In genomic region chr16:81582655-81583441, GRCh38 we compare ENCODE assay signal across 9 cellular contexts.
DNase-seq lines count a peak whose midpoint lies in the region; ATAC-seq and TF ChIP-seq lines count a peak whose summit lies in the region.
"Had no signal": no experiment of that assay in that cellular context is flagged by ENCODE, and none has a peak within 500 bp of the region (broad histone marks: within the 10 kb centered on the region; RNA-seq: fewer than 3 reads in every experiment).

No MANE protein-coding gene starts in this region.

- H3K9me3 Mint-ChIP-seq in Calu3 (ENCODE audit: low read depth, unreplicated experiment) (no peaks in the 10 kb centered on the region), glutamatergic neuron (ENCODE audit: unreplicated experiment) (peaks cover 14% of the 10 kb centered on the region)
- no peaks in the 10 kb centered on the region for H3K9me3 Mint-ChIP-seq in activated T-helper 17 cell treated with anti-CD3 and anti-CD28 coated beads, Interleukin-2, amount 50 U/mL, for 72 hours
- H3K9me3 Mint-ChIP-seq in activated naive CD8-positive, alpha-beta T cell treated with anti-CD3 and anti-CD28 coated beads for 36 hours = no peaks in the 10 kb centered on the region

- H3K27ac Mint-ChIP-seq in Calu3 (ENCODE audit: unreplicated experiment) (peak overlapping the region; percentile 96), glutamatergic neuron (ENCODE audit: unreplicated experiment) (peak overlapping the region; percentile 84)
- peak overlapping the region; percentile 31 for H3K27ac Mint-ChIP-seq in activated T-helper 17 cell treated with anti-CD3 and anti-CD28 coated beads, Interleukin-2, amount 50 U/mL, for 72 hours
- no peak overlapping the region for H3K27ac Mint-ChIP-seq in activated naive CD8-positive, alpha-beta T cell treated with anti-CD3 and anti-CD28 coated beads for 36 hours

- BruUV-seq in Calu3 (replicated peaks; lab: Mats Ljungman, UMichigan) = no TSS peak

- no peak overlapping the region for H2AFZ ChIP-seq in osteoblast (ENCODE audit: low read length)

- H3K36me3 ChIP-seq in osteoblast (ENCODE audit: insufficient read depth, low read length) = no peaks in the 10 kb centered on the region

- ATAC-seq in activated T-helper 17 cell treated with anti-CD3 and anti-CD28 coated beads, Interleukin-2, amount 50 U/mL, for 72 hours (replicated peaks) = no peak
- no peak for ATAC-seq in HG03135 (IDR thresholded peaks at IDR 0.05; ENCODE audit: unreplicated experiment)
- no peak for ATAC-seq in HG03439 (IDR thresholded peaks at IDR 0.05; ENCODE audit: unreplicated experiment)

- H3K27me3 ChIP-seq in osteoblast (ENCODE audit: insufficient read depth, low read length) = no peaks in the 10 kb centered on the region

- H3K4me1 Mint-ChIP-seq in Calu3 (ENCODE audit: low read depth, unreplicated experiment) = peaks cover 68% of the 10 kb centered on the region
- peaks cover 13% of the 10 kb centered on the region for H3K4me1 Mint-ChIP-seq in activated T-helper 17 cell treated with anti-CD3 and anti-CD28 coated beads, Interleukin-2, amount 50 U/mL, for 72 hours
- H3K4me1 Mint-ChIP-seq in glutamatergic neuron (ENCODE audit: low read depth, unreplicated experiment) = peaks cover 34% of the 10 kb centered on the region
- peaks cover 1% of the 10 kb centered on the region for H3K4me1 Mint-ChIP-seq in activated naive CD8-positive, alpha-beta T cell treated with anti-CD3 and anti-CD28 coated beads for 36 hours

- DNase-seq in Calu3 (no peak), glutamatergic neuron (no peak), osteoblast (ENCODE audit: insufficient read length, low spot score, missing footprints) (peak; percentile 43), H4 (ENCODE audit: low spot score) (no peak)
- DNase-seq in activated naive CD8-positive, alpha-beta T cell treated with anti-CD3 and anti-CD28 coated beads for 36 hours = no peak
- DNase-seq: DND-41 had no signal

- no peak overlapping the region for H3K4me2 ChIP-seq in osteoblast (ENCODE audit: insufficient read depth, low read length)

- no peaks in the 10 kb centered on the region for H3K4me1 ChIP-seq in osteoblast (ENCODE audit: insufficient read depth, low read length)

- H4K20me1 ChIP-seq in osteoblast (ENCODE audit: insufficient read depth, low read length) = peaks cover 47% of the 10 kb centered on the region

- no peak overlapping the region for H3K4me3 ChIP-seq in osteoblast (ENCODE audit: insufficient read depth, low read length)

- no peak overlapping the region for H3K27ac ChIP-seq in osteoblast (ENCODE audit: low read depth, low read length)

- peaks cover 23% of the 10 kb centered on the region for H3K36me3 Mint-ChIP-seq in Calu3 (ENCODE audit: insufficient read depth, unreplicated experiment)
- peaks cover 5% of the 10 kb centered on the region for H3K36me3 Mint-ChIP-seq in activated T-helper 17 cell treated with anti-CD3 and anti-CD28 coated beads, Interleukin-2, amount 50 U/mL, for 72 hours (ENCODE audit: low read depth)
- no peaks in the 10 kb centered on the region for H3K36me3 Mint-ChIP-seq in glutamatergic neuron (ENCODE audit: unreplicated experiment)
- H3K36me3 Mint-ChIP-seq in activated naive CD8-positive, alpha-beta T cell treated with anti-CD3 and anti-CD28 coated beads for 36 hours = peaks cover 1% of the 10 kb centered on the region

- H3K9me3 ChIP-seq in osteoblast (ENCODE audit: low read depth, low read length) = no peaks in the 10 kb centered on the region

- H3K4me3 Mint-ChIP-seq in Calu3 (ENCODE audit: low read depth, unreplicated experiment) (no peak overlapping the region), glutamatergic neuron (ENCODE audit: unreplicated experiment) (no peak overlapping the region)
- H3K4me3 Mint-ChIP-seq in activated T-helper 17 cell treated with anti-CD3 and anti-CD28 coated beads, Interleukin-2, amount 50 U/mL, for 72 hours = no peak overlapping the region
- H3K4me3 Mint-ChIP-seq in activated naive CD8-positive, alpha-beta T cell treated with anti-CD3 and anti-CD28 coated beads for 36 hours = no peak overlapping the region

- H3K27me3 Mint-ChIP-seq in Calu3 (ENCODE audit: unreplicated experiment) (no peaks in the 10 kb centered on the region), glutamatergic neuron (ENCODE audit: unreplicated experiment) (peaks cover 3% of the 10 kb centered on the region)
- H3K27me3 Mint-ChIP-seq in activated T-helper 17 cell treated with anti-CD3 and anti-CD28 coated beads, Interleukin-2, amount 50 U/mL, for 72 hours = no peaks in the 10 kb centered on the region
- H3K27me3 Mint-ChIP-seq in activated naive CD8-positive, alpha-beta T cell treated with anti-CD3 and anti-CD28 coated beads for 36 hours = no peaks in the 10 kb centered on the region

- intact Hi-C loops in Calu3 (cut with micrococcal nuclease; ENCODE audit: unreplicated experiment) = loop anchor here (5.0 to 10.0 kb wide), 2 partner anchors 58 to 176 kb away; no protein-coding TSS in a partner anchor

- CTCF ChIA-PET in Calu3 (lab: Charles Lee) = interaction anchor here (1.2 kb wide), 1 partner anchor 16 kb away, joined by 3 read pairs; no protein-coding TSS in a partner anchor

- peaks cover 13% of the 10 kb centered on the region for H3K79me2 ChIP-seq in osteoblast (ENCODE audit: insufficient read depth, low read length)

- TF ChIP-seq CTCF in Calu3 (IDR thresholded peaks at IDR 0.05; ENCODE audit: unreplicated experiment) = no peak
- no peak for TF ChIP-seq CTCF in glutamatergic neuron (IDR thresholded peaks at IDR 0.05; ENCODE audit: partially characterized antibody, unreplicated experiment)
- TF ChIP-seq CTCF in osteoblast (IDR thresholded peaks at IDR 0.05; ENCODE audit: extremely low read depth, low read depth, low read length) = no peak
